ENCODE assay signal across 9 cellular contexts in the genomic region with DNA sequence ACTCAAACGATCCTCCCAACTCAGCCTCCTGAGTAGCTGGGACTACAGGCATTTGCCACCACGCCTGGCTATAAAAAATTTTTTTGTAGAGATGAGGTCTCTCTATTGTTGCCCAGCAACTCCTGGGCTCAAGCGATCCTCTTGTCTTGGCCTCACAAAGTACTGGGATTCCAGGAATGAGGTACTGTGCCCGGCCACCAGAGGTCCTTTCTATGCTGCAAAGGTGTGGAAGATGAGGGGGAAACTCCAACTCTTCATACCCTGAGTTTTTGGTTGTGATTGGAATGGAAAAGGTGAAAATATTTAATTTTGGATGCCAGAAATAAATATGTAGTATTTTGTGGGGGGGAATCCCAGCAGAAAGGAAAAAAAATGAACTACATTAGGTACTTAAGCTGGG. TPM values are rescaled to one million over a fixed set of nuclear protein-coding genes. Genes with fewer than 3 reads are reported as not detected.
DNase-seq lines count a peak whose midpoint lies in the region; FAIRE-seq and TF ChIP-seq lines count a peak whose summit lies in the region.
"Had no signal": no experiment of that assay in that cellular context is flagged by ENCODE, and none has a peak within 500 bp of the region (broad histone marks: within the 10 kb centered on the region; RNA-seq: fewer than 3 reads in every experiment).

No MANE protein-coding gene starts in this region.

- H3K4me1 ChIP-seq in suprapubic skin, result peaks cover 5% of the 10 kb centered on the region

- POLR2A ChIA-PET in GM10248 (lab: Yijun Ruan, JAX), result no interaction called here

- TF ChIP-seq CTCF in AG09319 (IDR thresholded peaks at IDR 0.05; ENCODE audit: low read depth, low read length), result peak; percentile 48
- TF ChIP-seq CTCF in GM10248 (IDR thresholded peaks at IDR 0.05; ENCODE audit: control extremely low read depth, extremely low read depth, low read depth, missing control alignments), result peak; percentile 35
- TF ChIP-seq CTCF in suprapubic skin (IDR thresholded peaks at IDR 0.05), result peak; percentile 30 to 40

- DNase-seq in AG09319 (ENCODE audit: extremely low read depth, low read depth), result no peak
- no peak for DNase-seq in GM10248 (ENCODE audit: extremely low spot score)
- peak; percentile 65 for DNase-seq in SK-MEL-5 (ENCODE audit: low read depth, low spot score)
- peak; percentile 60 for DNase-seq in glomerular visceral epithelial cell (ENCODE audit: extremely low spot score)
- no peak for DNase-seq in suprapubic skin (ENCODE audit: low spot score in 2 of 2)
- no peak for DNase-seq in GM19239 (ENCODE audit: insufficient read length, low spot score)
- DNase-seq in GM12892 (ENCODE audit: insufficient read length), result no peak
- DNase-seq in activated gamma-delta T cell treated with Interleukin-2 at 50 U/mL for 16 hours, result no peak

- H3K36me3 ChIP-seq in suprapubic skin, result no peaks in the 10 kb centered on the region

- FAIRE-seq in GM19239 (lab: Jason Lieb, UNC) (no peak), GM12892 (lab: Jason Lieb, UNC) (no peak)
- FAIRE-seq: endometrium had no signal

- in situ Hi-C loops in SK-MEL-5 (cut with HindIII; ENCODE audit: low pct_unique_long_range_greater_than_20kb, low sequenced_read_pairs), result no loop called here

- H3K27ac ChIP-seq in suprapubic skin, result no peak overlapping the region

- no peak overlapping the region for H3K4me3 ChIP-seq in suprapubic skin

- WGBS in suprapubic skin, result 89% methylated on average over 4 of the region's 4 CpGs

- CTCF ChIA-PET in GM10248 (lab: Yijun Ruan, JAX), result interaction anchor here (1.0 to 2.1 kb wide), 4 partner anchors 10 to 623 kb away, joined by 3 to 7 read pairs (median 4); no protein-coding TSS in a partner anchor

- TF ChIP-seq POLR2A in suprapubic skin (IDR thresholded peaks at IDR 0.05), result no peak
- no peak for TF ChIP-seq POLR2A in GM12892 (IDR thresholded peaks at IDR 0.05; ENCODE audit: low read depth, low read length)

- H3K9me3 ChIP-seq in suprapubic skin, result no peaks in the 10 kb centered on the region

- no peaks in the 10 kb centered on the region for H3K27me3 ChIP-seq in suprapubic skin

- TF ChIP-seq EP300 in suprapubic skin (IDR thresholded peaks at IDR 0.05), result no peak

RNA-seq across cellular contexts. Expression of a gene that starts 36.0 kb away (rescaled TPM):
- 210 and 245 TPM in 2 replicates for total RNA-seq in SK-MEL-5 (2014; rRNA removed; shearing (Covaris generic))
- polyA plus RNA-seq in SK-MEL-5 (2015; cell fraction: cytosol; rRNA removed), result 163 and 184 TPM in 2 replicates
- polyA plus RNA-seq in SK-MEL-5 (2015; cell fraction: nucleus; rRNA removed), result 49.0 and 1,199 TPM in 2 replicates
- 10 to 100 TPM; 30.7 to 82.2 (median 56.3) TPM for total RNA-seq in suprapubic skin
- 128 TPM for polyA plus RNA-seq in GM12892 (2012; ENCODE audit: missing spikeins)

Comparison
In these comparisons a context has a peak if more than half of its experiments do, and no peak if none do; other contexts are left out.
1. DNase-seq: peak in SK-MEL-5 (single experiment) and glomerular visceral epithelial cell (single experiment); none in AG09319 (single experiment), GM10248 (single experiment), suprapubic skin (0 of 2), GM19239 (single experiment), GM12892 (single experiment) and activated gamma-delta T cell treated with Interleukin-2 at 50 U/mL for 16 hours (single experiment).
2. Peak in every context shown above with its lines, with median percentiles within 50 percentile points of each other: CTCF ChIP-seq.